In the genomic region with DNA sequence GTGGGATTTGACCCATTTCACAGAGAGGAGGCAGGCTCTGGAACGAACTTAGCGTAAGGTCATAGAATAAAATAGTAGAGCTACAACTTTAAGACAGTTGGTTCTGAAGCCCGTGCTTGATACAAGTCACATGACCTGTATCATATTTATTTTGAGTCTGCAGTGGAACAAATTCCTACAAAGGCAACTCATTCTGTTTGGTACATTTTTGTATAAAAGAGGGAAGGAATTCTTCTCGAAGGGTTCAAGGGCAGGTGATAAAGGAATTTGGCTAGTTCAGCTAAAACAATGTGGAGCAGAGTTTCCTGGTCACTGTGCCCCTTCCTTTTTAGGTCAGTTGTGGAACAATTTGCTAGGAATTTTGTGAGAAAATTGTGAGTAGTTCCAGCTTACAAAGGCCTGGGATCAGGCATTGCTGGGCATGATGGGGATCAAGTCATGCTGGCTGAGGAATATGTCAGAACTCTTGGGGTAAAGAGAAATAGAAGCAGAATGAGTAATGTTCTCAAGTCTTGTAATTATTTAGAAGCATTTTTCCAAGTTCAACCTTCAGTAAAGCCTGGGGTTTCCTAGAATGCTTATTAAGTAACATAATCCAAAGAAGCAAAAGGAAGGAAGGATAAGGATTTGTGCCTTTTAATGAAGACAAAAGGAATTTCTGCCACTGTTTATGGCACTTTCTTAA, we compare ENCODE assay signal across 18 cellular contexts. TPM values are rescaled to one million over a fixed set of nuclear protein-coding genes. Genes with fewer than 3 reads are reported as not detected.
A peak's percentile ranks its signal among the peaks of the same experiment; 100 is the strongest.
DNase-seq lines count a peak whose midpoint lies in the region; ATAC-seq, FAIRE-seq and TF ChIP-seq lines count a peak whose summit lies in the region.
"Had no signal": no experiment of that assay in that cellular context is flagged by ENCODE, and none has a peak within 500 bp of the region (broad histone marks: within the 10 kb centered on the region; RNA-seq: fewer than 3 reads in every experiment).

No MANE protein-coding gene starts in this region.

- no peaks in the 10 kb centered on the region for H3K9me3 ChIP-seq in adrenal gland (replicated peaks in 1 of 3)
- H3K9me3 ChIP-seq in kidney (ENCODE audit: control insufficient read depth in 1 of 2, low read length in 2 of 2): no peaks in the 10 kb centered on the region
- no peaks in the 10 kb centered on the region for H3K9me3 ChIP-seq in thoracic aorta
- H3K9me3 ChIP-seq: upper lobe of left lung had no signal

- no peaks in the 10 kb centered on the region for H3K27me3 Mint-ChIP-seq in activated naive CD8-positive, alpha-beta T cell
- H3K27me3 Mint-ChIP-seq in activated naive CD8-positive, alpha-beta T cell treated with anti-CD3 and anti-CD28 coated beads for 36 hours: no peaks in the 10 kb centered on the region
- no peaks in the 10 kb centered on the region for H3K27me3 Mint-ChIP-seq in activated T-helper 1 cell treated with anti-CD3 and anti-CD28 coated beads, Interleukin-12 subunit alpha, Interleukin-12 subunit beta, Interleukin-2, Interleukin-4 antibody, amounts not matched to agents 30 ng/mL and 10 ng/mL and 1 ng/mL, durations not matched to agents 14 hours and 24 hours and 36 hours (ENCODE audit: insufficient read depth)
- H3K27me3 Mint-ChIP-seq: activated CD4-positive, alpha-beta memory T cell treated with anti-CD3 and anti-CD28 coated beads for 36 hours; activated naive CD8-positive, alpha-beta T cell treated with anti-CD3 and anti-CD28 coated beads, Interleukin-2, amount 10 ng/mL, durations not matched to agents 7 days and 5 days; dendritic cell treated with granulocyte-macrophage colony-stimulating factor and Interleukin-4, amounts not matched to agents 40 ng/mL and 50 ng/mL, for 4 days had no signal

- WGBS in adrenal gland, 4 donors: 26 to 33% (median 28%) methylated on average over 4 of the region's 4 CpGs

- H3K27me3 ChIP-seq in adrenal gland: no peaks in the 10 kb centered on the region
- H3K27me3 ChIP-seq in thoracic aorta (replicated peaks; ENCODE audit: insufficient read depth): no peaks in the 10 kb centered on the region
- H3K27me3 ChIP-seq: foreskin keratinocyte, upper lobe of left lung had no signal

- ATAC-seq in thoracic aorta (ENCODE audit: insufficient number of reproducible peaks, low FRiP score, low read depth): peak; percentile 64
- no peak for ATAC-seq in GM18909 (IDR thresholded peaks at IDR 0.05; ENCODE audit: poor library complexity, unreplicated experiment)
- no peak for ATAC-seq in HG03457 (IDR thresholded peaks at IDR 0.05; ENCODE audit: unreplicated experiment)
- ATAC-seq: foreskin keratinocyte had no signal

- H3K36me3 ChIP-seq in adrenal gland (replicated peaks in 1 of 2) (no peaks in the 10 kb centered on the region), kidney (ENCODE audit: control insufficient read depth in 1 of 2, insufficient read depth in 2 of 2, low read length in 2 of 2) (no peaks in the 10 kb centered on the region), thoracic aorta (no peaks in the 10 kb centered on the region)
- H3K36me3 ChIP-seq: upper lobe of left lung had no signal

- TF ChIP-seq CTCF in adrenal gland (IDR thresholded peaks at IDR 0.05) (no peak), kidney (IDR thresholded peaks at IDR 0.05; ENCODE audit: borderline replicate concordance, extremely low read depth, insufficient read depth) (no peak), thoracic aorta (IDR thresholded peaks at IDR 0.05) (no peak)

- TF ChIP-seq POLR2A in adrenal gland (IDR thresholded peaks at IDR 0.05): no peak

- H3K4me1 ChIP-seq in adrenal gland (replicated peaks in 1 of 2): peaks cover 45 to 67% of the 10 kb centered on the region in 2 donors
- H3K4me1 ChIP-seq in kidney (ENCODE audit: control insufficient read depth in 1 of 2, insufficient read depth in 1 of 2, low read depth in 1 of 2, low read length in 2 of 2): peaks cover 12 to 31% of the 10 kb centered on the region in 2 donors
- H3K4me1 ChIP-seq in thoracic aorta (ENCODE audit: control insufficient read depth in 1 of 2, low read depth in 2 of 2): peaks cover 53 to 93% of the 10 kb centered on the region in 2 donors

- H3K9me3 Mint-ChIP-seq in activated naive CD8-positive, alpha-beta T cell (ENCODE audit: low read depth): no peaks in the 10 kb centered on the region
- H3K9me3 Mint-ChIP-seq in activated naive CD8-positive, alpha-beta T cell treated with anti-CD3 and anti-CD28 coated beads for 36 hours: peaks cover 1% of the 10 kb centered on the region
- no peaks in the 10 kb centered on the region for H3K9me3 Mint-ChIP-seq in activated T-helper 1 cell treated with anti-CD3 and anti-CD28 coated beads, Interleukin-12 subunit alpha, Interleukin-12 subunit beta, Interleukin-2, Interleukin-4 antibody, amounts not matched to agents 30 ng/mL and 10 ng/mL and 1 ng/mL, durations not matched to agents 14 hours and 24 hours and 36 hours
- H3K9me3 Mint-ChIP-seq: activated CD4-positive, alpha-beta memory T cell treated with anti-CD3 and anti-CD28 coated beads for 36 hours; dendritic cell treated with granulocyte-macrophage colony-stimulating factor and Interleukin-4, amounts not matched to agents 40 ng/mL and 50 ng/mL, for 4 days had no signal

- H3K4me3 ChIP-seq in adrenal gland (peak overlapping the region in 1 of 4 donors; percentile 10), kidney (ENCODE audit: low read length in 2 of 2) (peak overlapping the region; percentile 20 to 30), thoracic aorta (peak overlapping the region; percentile 54)
- H3K4me3 ChIP-seq: PC-9, upper lobe of left lung had no signal

- peak overlapping the region; percentile 78 for H3K27ac Mint-ChIP-seq in activated naive CD8-positive, alpha-beta T cell
- H3K27ac Mint-ChIP-seq in activated naive CD8-positive, alpha-beta T cell treated with anti-CD3 and anti-CD28 coated beads for 36 hours: no peak overlapping the region
- H3K27ac Mint-ChIP-seq in activated T-helper 1 cell treated with anti-CD3 and anti-CD28 coated beads, Interleukin-12 subunit alpha, Interleukin-12 subunit beta, Interleukin-2, Interleukin-4 antibody, amounts not matched to agents 30 ng/mL and 10 ng/mL and 1 ng/mL, durations not matched to agents 14 hours and 24 hours and 36 hours: no peak overlapping the region
- H3K27ac Mint-ChIP-seq: activated CD4-positive, alpha-beta memory T cell treated with anti-CD3 and anti-CD28 coated beads for 36 hours; activated naive CD8-positive, alpha-beta T cell treated with anti-CD3 and anti-CD28 coated beads, Interleukin-2, amount 10 ng/mL, durations not matched to agents 7 days and 5 days; dendritic cell treated with granulocyte-macrophage colony-stimulating factor and Interleukin-4, amounts not matched to agents 40 ng/mL and 50 ng/mL, for 4 days had no signal

- H3K4me1 Mint-ChIP-seq in activated naive CD8-positive, alpha-beta T cell (ENCODE audit: low read depth): peaks cover 94% of the 10 kb centered on the region
- peaks cover 83% of the 10 kb centered on the region for H3K4me1 Mint-ChIP-seq in activated naive CD8-positive, alpha-beta T cell treated with anti-CD3 and anti-CD28 coated beads for 36 hours
- peaks cover 59% of the 10 kb centered on the region for H3K4me1 Mint-ChIP-seq in activated T-helper 1 cell treated with anti-CD3 and anti-CD28 coated beads, Interleukin-12 subunit alpha, Interleukin-12 subunit beta, Interleukin-2, Interleukin-4 antibody, amounts not matched to agents 30 ng/mL and 10 ng/mL and 1 ng/mL, durations not matched to agents 14 hours and 24 hours and 36 hours (ENCODE audit: low read depth)

- H3K4me3 Mint-ChIP-seq in activated naive CD8-positive, alpha-beta T cell: peak overlapping the region; percentile 45
- no peak overlapping the region for H3K4me3 Mint-ChIP-seq in activated naive CD8-positive, alpha-beta T cell treated with anti-CD3 and anti-CD28 coated beads for 36 hours
- H3K4me3 Mint-ChIP-seq in activated T-helper 1 cell treated with anti-CD3 and anti-CD28 coated beads, Interleukin-12 subunit alpha, Interleukin-12 subunit beta, Interleukin-2, Interleukin-4 antibody, amounts not matched to agents 30 ng/mL and 10 ng/mL and 1 ng/mL, durations not matched to agents 14 hours and 24 hours and 36 hours: no peak overlapping the region
- H3K4me3 Mint-ChIP-seq: activated CD4-positive, alpha-beta memory T cell treated with anti-CD3 and anti-CD28 coated beads for 36 hours; activated naive CD8-positive, alpha-beta T cell treated with anti-CD3 and anti-CD28 coated beads, Interleukin-2, amount 10 ng/mL, durations not matched to agents 7 days and 5 days; dendritic cell treated with granulocyte-macrophage colony-stimulating factor and Interleukin-4, amounts not matched to agents 40 ng/mL and 50 ng/mL, for 4 days had no signal

- intact Hi-C loops in adrenal gland (cut with DNase I) (no loop called here), kidney (cut with DNase I) (no loop called here)
- intact Hi-C loops in activated T-helper 1 cell treated with anti-CD3 and anti-CD28 coated beads, Interleukin-12 subunit alpha, Interleukin-12 subunit beta, Interleukin-2, Interleukin-4 antibody, amounts not matched to agents 30 ng/mL and 10 ng/mL and 1 ng/mL, durations not matched to agents 14 hours and 24 hours and 36 hours (cut with micrococcal nuclease): no loop called here

- peaks cover 5% of the 10 kb centered on the region for H3K36me3 Mint-ChIP-seq in activated naive CD8-positive, alpha-beta T cell
- peaks cover 5% of the 10 kb centered on the region for H3K36me3 Mint-ChIP-seq in activated naive CD8-positive, alpha-beta T cell treated with anti-CD3 and anti-CD28 coated beads for 36 hours
- peaks cover 12% of the 10 kb centered on the region for H3K36me3 Mint-ChIP-seq in activated T-helper 1 cell treated with anti-CD3 and anti-CD28 coated beads, Interleukin-12 subunit alpha, Interleukin-12 subunit beta, Interleukin-2, Interleukin-4 antibody, amounts not matched to agents 30 ng/mL and 10 ng/mL and 1 ng/mL, durations not matched to agents 14 hours and 24 hours and 36 hours (ENCODE audit: low read depth)

- no peak for FAIRE-seq in kidney (lab: Jason Lieb, UNC)
- FAIRE-seq: A204.1 had no signal

- no peak overlapping the region for H3K9ac ChIP-seq in kidney (ENCODE audit: low read length in 2 of 2)

- DNase-seq in activated naive CD8-positive, alpha-beta T cell treated with anti-CD3 and anti-CD28 coated beads for 36 hours: no peak
- DNase-seq in adrenal gland (peak in 1 of 7 donors; percentile 25), kidney (no peak), thoracic aorta (ENCODE audit: low spot score) (no peak)
- DNase-seq in activated T-helper 1 cell treated with anti-CD3 and anti-CD28 coated beads, Interleukin-12 subunit alpha, Interleukin-12 subunit beta, Interleukin-2, Interleukin-4 antibody, amounts not matched to agents 30 ng/mL and 10 ng/mL and 1 ng/mL, durations not matched to agents 14 hours and 24 hours and 36 hours (ENCODE audit: low spot score): no peak
- DNase-seq: activated CD4-positive, alpha-beta memory T cell treated with anti-CD3 and anti-CD28 coated beads for 36 hours; activated naive CD8-positive, alpha-beta T cell treated with anti-CD3 and anti-CD28 coated beads, Interleukin-2, amount 10 ng/mL, durations not matched to agents 7 days and 5 days; foreskin keratinocyte; H7; NCI-H1092; PC-9; T-helper 9 cell; upper lobe of left lung had no signal

- H3K27ac ChIP-seq in adrenal gland (peak overlapping the region in 4 of 5 donors; percentile 51 to 80 (median 62)), kidney (ENCODE audit: low read depth in 2 of 2, low read length in 2 of 2) (peak overlapping the region in 1 of 2 donors; percentile 37), thoracic aorta (peak overlapping the region; percentile 48 to 71)
- H3K27ac ChIP-seq: foreskin keratinocyte, PC-9, upper lobe of left lung had no signal

RNA-seq across cellular contexts. Expression of gene USP3, which starts 19.1 kb away (rescaled TPM):
- total RNA-seq in activated naive CD8-positive, alpha-beta T cell treated with anti-CD3 and anti-CD28 coated beads for 36 hours: 10 to 100 TPM; 42.2 to 46.0 TPM
- 10 to 100 TPM; 26.4 to 49.2 (median 40.0) TPM for total RNA-seq in adrenal gland
- 10 to 100 TPM; 23.0 to 30.5 (median 29.9) TPM for polyA plus RNA-seq in adrenal gland
- total RNA-seq in kidney: 72.5 TPM
- polyA plus RNA-seq in kidney (ENCODE audit: insufficient read depth, low read depth, low replicate concordance): 25.2 TPM
- 10 to 100 TPM; 37.8 to 54.4 TPM for total RNA-seq in thoracic aorta
- 46.9 and 58.9 TPM in 2 replicates for total RNA-seq in activated T-helper 1 cell treated with anti-CD3 and anti-CD28 coated beads, Interleukin-12 subunit alpha, Interleukin-12 subunit beta, Interleukin-2, Interleukin-4 antibody, amounts not matched to agents 30 ng/mL and 10 ng/mL and 1 ng/mL, durations not matched to agents 14 hours and 24 hours and 36 hours
